ENCODE assay signal across 12 cellular contexts in genomic region chr15:30904812-30905211, GRCh38. TPM values are rescaled to one million over a fixed set of nuclear protein-coding genes. Genes with fewer than 3 reads are reported as not detected.
DNase-seq lines count a peak whose midpoint lies in the region; ATAC-seq, FAIRE-seq and TF ChIP-seq lines count a peak whose summit lies in the region.
"Had no signal": no experiment of that assay in that cellular context is flagged by ENCODE, and none has a peak within 500 bp of the region (broad histone marks: within the 10 kb centered on the region; RNA-seq: fewer than 3 reads in every experiment).

No MANE protein-coding gene starts in this region.

- no peak for DNase-seq in CD4-positive, CD25-positive, alpha-beta regulatory T cell
- DNase-seq in K562 (ENCODE audit: extremely low read depth in 1 of 4, low spot score in 3 of 4) (no peak), nephron progenitor cell (no peak), SHP77 (lab: John Stamatoyannopoulos, UW) (no peak), HAP-1 (ENCODE audit: low spot score in 2 of 2) (no peak), spleen (no peak)
- DNase-seq: anterior cingulate cortex, KBM-7, NCI-H526 treated with DMSO at 0.1 percent for 48 hours had no signal

- ATAC-seq in CD4-positive, CD25-positive, alpha-beta regulatory T cell (ENCODE audit: low read depth in 2 of 2) = no peak
- ATAC-seq in K562 (no peak), GM21529 (IDR thresholded peaks at IDR 0.05; ENCODE audit: unreplicated experiment) (no peak)

- intact Hi-C loops in K562 (cut with micrococcal nuclease) = loop anchor here (5.0 kb wide), 1 partner anchor 87 kb away; the partner anchor contains the start of gene MTMR10
- intact Hi-C loops in spleen (cut with DNase I; ENCODE audit: low total_unique reads) = no loop called here

- H3K9me3 Mint-ChIP-seq in CD4-positive, CD25-positive, alpha-beta regulatory T cell = peaks cover 0 to 1% (median 0%) of the 10 kb centered on the region in 7 donors
- peaks cover 10% of the 10 kb centered on the region for H3K9me3 Mint-ChIP-seq in nephron progenitor cell

- peak overlapping the region; percentile 97; the same call in 1 of the 2 replicates for H2AFZ ChIP-seq in K562 (ENCODE audit: low read depth, low read length)

- no peak overlapping the region for H3K27ac ChIP-seq in CD4-positive, CD25-positive, alpha-beta regulatory T cell (ENCODE audit: insufficient read depth, low read length, poor library complexity, severe bottlenecking)
- H3K27ac ChIP-seq in HUES48 (ENCODE audit: low read depth, low read length) (no peak overlapping the region), K562 (ENCODE audit: extremely low read depth, low read depth, low read length) (no peak overlapping the region; the same call in 2 of the 3 replicates), spleen (no peak overlapping the region)

- H3K4me1 Mint-ChIP-seq in CD4-positive, CD25-positive, alpha-beta regulatory T cell = peaks cover 21 to 55% (median 37%) of the 10 kb centered on the region in 4 donors
- peaks cover 39% of the 10 kb centered on the region for H3K4me1 Mint-ChIP-seq in nephron progenitor cell

- H4K20me1 ChIP-seq in K562 (replicated peaks; ENCODE audit: control insufficient read depth, insufficient read depth, low read length) = no peaks in the 10 kb centered on the region

- in situ Hi-C loops in K562 (cut with MboI) = no loop called here
- in situ Hi-C loops in HAP-1 (cut with MboI; ENCODE audit: low sequenced_read_pairs) = no loop called here

- no peak for TF ChIP-seq RAD21 in K562 (CRISPR knock-in tag; conservative IDR thresholded peaks at IDR 0.05 in 1 of 2, IDR thresholded peaks at IDR 0.05 in 1 of 2)

- H3K4me3 ChIP-seq in CD4-positive, CD25-positive, alpha-beta regulatory T cell (ENCODE audit: low read depth, low read length) = peak overlapping the region; percentile 90
- peak overlapping the region; percentile 87 for H3K4me3 ChIP-seq in HUES48 (ENCODE audit: low read depth, low read length)
- peak overlapping the region; percentile 58; the same call in 1 of the 2 replicates for H3K4me3 ChIP-seq in K562
- H3K4me3 ChIP-seq in HAP-1 = no peak overlapping the region
- peak overlapping the region in 2 of 8 donors; percentile 80 to 89 for H3K4me3 ChIP-seq in spleen

- H3K79me2 ChIP-seq in K562 (ENCODE audit: control insufficient read depth, insufficient read depth, low read length) = 0 out of 3 replicates have a peak, but pooled peaks cover 4% of the 10 kb centered on the region

- TF ChIP-seq CTCF in K562 (IDR thresholded peaks at IDR 0.05 in 2 of 3, conservative IDR thresholded peaks at IDR 0.05 in 1 of 3; ENCODE audit: insufficient read depth in 2 of 3, low read depth in 1 of 3, low read length in 3 of 3) = no peak
- no peak for TF ChIP-seq CTCF in nephron progenitor cell (IDR thresholded peaks at IDR 0.05)
- no peak for TF ChIP-seq CTCF in spleen (IDR thresholded peaks at IDR 0.05 in 8 of 11, conservative IDR thresholded peaks at IDR 0.05 in 3 of 11)

- FAIRE-seq in K562 (lab: Jason Lieb, UNC) = peak; percentile 71
- FAIRE-seq: TTC549 had no signal

- no peaks in the 10 kb centered on the region for H3K27me3 ChIP-seq in CD4-positive, CD25-positive, alpha-beta regulatory T cell (ENCODE audit: control insufficient read depth, insufficient read depth, low read length)
- H3K27me3 ChIP-seq in HUES48 (ENCODE audit: control insufficient read depth, insufficient read depth, low read length) = no peaks in the 10 kb centered on the region
- no peaks in the 10 kb centered on the region; a peak in 1 of 5 replicates for H3K27me3 ChIP-seq in K562 (ENCODE audit: control insufficient read depth in 2 of 2, insufficient read depth in 2 of 2, low read length in 2 of 2)
- H3K27me3 ChIP-seq in HAP-1 (ENCODE audit: low read depth) = no peaks in the 10 kb centered on the region
- no peaks in the 10 kb centered on the region for H3K27me3 ChIP-seq in spleen (replicated peaks in 1 of 7)

- peaks cover 26% of the 10 kb centered on the region for H3K36me3 Mint-ChIP-seq in CD4-positive, CD25-positive, alpha-beta regulatory T cell
- H3K36me3 Mint-ChIP-seq in nephron progenitor cell (ENCODE audit: low read depth) = peaks cover 36% of the 10 kb centered on the region

- H3K27ac Mint-ChIP-seq in CD4-positive, CD25-positive, alpha-beta regulatory T cell = peak overlapping the region in 2 of 3 donors; percentile 38 to 63
- no peak overlapping the region for H3K27ac Mint-ChIP-seq in nephron progenitor cell

- no peak overlapping the region for H3K9ac ChIP-seq in HUES48 (ENCODE audit: low read depth, low read length)
- H3K9ac ChIP-seq in K562 (ENCODE audit: insufficient read depth in 1 of 2, low read depth in 2 of 2, low read length in 2 of 2) = peak overlapping the region in 1 of 2 experiments; percentile 75; a peak in 2 of 4 replicates

- H3K27me3 Mint-ChIP-seq in CD4-positive, CD25-positive, alpha-beta regulatory T cell = peaks cover 4% of the 10 kb centered on the region
- peaks cover 4% of the 10 kb centered on the region for H3K27me3 Mint-ChIP-seq in nephron progenitor cell (ENCODE audit: low read depth, poor library complexity)

- WGBS in K562 (ENCODE audit: insufficient coverage, low coverage, missing lambda C conversion rate) = 35% methylated on average over 5 of the region's 5 CpGs
- WGBS in spleen, 5 donors = 93 to 98% (median 95%) methylated on average over 5 of the region's 5 CpGs

- peak overlapping the region; percentile 92 to 99 (median 98) for H3K4me3 Mint-ChIP-seq in CD4-positive, CD25-positive, alpha-beta regulatory T cell
- H3K4me3 Mint-ChIP-seq in nephron progenitor cell = peak overlapping the region; percentile 90

- POLR2A ChIA-PET in K562 (lab: Yijun Ruan, JAX) = interaction anchor here (1.2 kb wide), 1 partner anchor 9 kb away, joined by 4 read pairs; no protein-coding TSS in a partner anchor

- H3K4me2 ChIP-seq in K562 (ENCODE audit: insufficient read depth, low read length) = peak overlapping the region; percentile 86; the same call in 1 of the 2 replicates

- no peaks in the 10 kb centered on the region for H3K9me3 ChIP-seq in CD4-positive, CD25-positive, alpha-beta regulatory T cell (ENCODE audit: control insufficient read depth in 2 of 2, low read length in 2 of 2)
- no peaks in the 10 kb centered on the region for H3K9me3 ChIP-seq in HUES48 (ENCODE audit: control insufficient read depth, insufficient read depth, low read length)
- 0 out of 2 replicates have a peak, but pooled peaks cover 2% of the 10 kb centered on the region for H3K9me3 ChIP-seq in K562 (replicated peaks; ENCODE audit: control insufficient read depth, insufficient read depth, low read depth, low read length)
- H3K9me3 ChIP-seq in HAP-1 = no peaks in the 10 kb centered on the region; the same call in 1 of the 2 replicates
- no peaks in the 10 kb centered on the region for H3K9me3 ChIP-seq in spleen

- TF ChIP-seq EP300 in K562 (IDR thresholded peaks at IDR 0.05; ENCODE audit: low read length) = no peak

- CTCF ChIA-PET in K562 (lab: Yijun Ruan, JAX; ENCODE audit: low intra/inter-chr PET ratio) = no interaction called here

- H3K4me1 ChIP-seq in CD4-positive, CD25-positive, alpha-beta regulatory T cell (ENCODE audit: control insufficient read depth, insufficient read depth, low read length, poor library complexity, severe bottlenecking) = peaks cover 11% of the 10 kb centered on the region
- peaks cover 5% of the 10 kb centered on the region for H3K4me1 ChIP-seq in HUES48 (ENCODE audit: control insufficient read depth, insufficient read depth, low read length)
- peaks cover 5 to 9% of the 10 kb centered on the region in 2 experiments; a peak in 3 of 5 replicates for H3K4me1 ChIP-seq in K562 (replicated peaks in 1 of 2; ENCODE audit: control insufficient read depth in 2 of 2, insufficient read depth in 2 of 2, low read length in 2 of 2)
- peaks cover 7% of the 10 kb centered on the region; the same call in 1 of the 2 replicates for H3K4me1 ChIP-seq in HAP-1
- H3K4me1 ChIP-seq in spleen = peaks cover 0 to 41% (median 21%) of the 10 kb centered on the region in 6 donors

- H3K9me1 ChIP-seq in K562 (ENCODE audit: control insufficient read depth, insufficient read depth, low read length) = no peaks in the 10 kb centered on the region

- no TSS peak for BruUV-seq in K562 (replicated peaks; lab: Mats Ljungman, UMichigan)

- H3K36me3 ChIP-seq in CD4-positive, CD25-positive, alpha-beta regulatory T cell (ENCODE audit: control insufficient read depth, insufficient read depth, low read length) = peaks cover 6% of the 10 kb centered on the region
- H3K36me3 ChIP-seq in HUES48 (ENCODE audit: control insufficient read depth, insufficient read depth, low read length) = peaks cover 13% of the 10 kb centered on the region
- H3K36me3 ChIP-seq in K562 (ENCODE audit: control insufficient read depth, insufficient read depth, low read length) = peaks cover 22% of the 10 kb centered on the region; the same call in 2 of the 3 replicates
- peaks cover 13% of the 10 kb centered on the region for H3K36me3 ChIP-seq in HAP-1 (replicated peaks)
- peaks cover 0 to 19% (median 9%) of the 10 kb centered on the region in 6 donors for H3K36me3 ChIP-seq in spleen

- TF ChIP-seq POLR2A in K562 (conservative IDR thresholded peaks at IDR 0.05) = no peak
- no peak for TF ChIP-seq POLR2A in spleen (IDR thresholded peaks at IDR 0.05)

RNA-seq across cellular contexts. Expression of gene FAN1, which starts 1.1 kb away (rescaled TPM):
- 10.6 TPM for total RNA-seq in CD4-positive, CD25-positive, alpha-beta regulatory T cell
- polyA plus RNA-seq in CD4-positive, CD25-positive, alpha-beta regulatory T cell = 1 to 10 TPM; 2.4 to 6.0 (median 4.1) TPM
- total RNA-seq in K562 (2011; cell fraction: chromatin; rRNA removed; ENCODE audit: low replicate concordance) = 19.0 and 55.4 TPM in 2 replicates
- total RNA-seq in K562 (2011; cell fraction: nucleolus; rRNA removed) = 12.1 and 12.3 TPM in 2 replicates
- total RNA-seq in K562 (2011; cell fraction: nucleoplasm; rRNA removed) = 18.8 and 20.2 TPM in 2 replicates
- total RNA-seq in K562 (2014; rRNA removed) = 8.7 and 9.8 TPM in 2 replicates
- total RNA-seq in K562 (2014; rRNA removed; fragmentation: Illumina TruSeq; extraction: Trizol) = 14.3 and 14.6 TPM in 2 replicates
- total RNA-seq in K562 (2015; rRNA removed; fragmentation: Illumina TruSeq; extraction: Trizol) = 12.3 and 12.7 TPM in 2 replicates
- 12.6 and 13.4 TPM in 2 replicates for total RNA-seq in K562 (2021)
- 16.8 and 19.1 TPM in 2 replicates for polyA plus RNA-seq in K562 (2011; rRNA removed)
- 5.2 and 8.0 TPM in 2 replicates for polyA plus RNA-seq in K562 (2011; cell fraction: cytosol; rRNA removed)
- polyA plus RNA-seq in K562 (2011; cell fraction: nucleus; rRNA removed) = 42.7 and 55.3 TPM in 2 replicates
- polyA plus RNA-seq in K562 (2012) = 9.6 and 13.0 TPM in 2 replicates
- polyA plus RNA-seq in K562 (2014; fragmentation: Illumina TruSeq; extraction: Trizol) = 11.5 and 11.8 TPM in 2 replicates
- 1 to 10 TPM; 1.5 to 2.0 TPM for polyA plus RNA-seq in K562 (2014; fragmentation: Nextera tagmentation; extraction: Ambion mirVana)
- polyA plus RNA-seq in K562 (2014; rRNA removed) = 12.0 and 13.6 TPM in 2 replicates
- polyA minus RNA-seq in K562 (2011; rRNA and poly(A)+ RNA removed) = 15.4 and 20.4 TPM in 2 replicates
- polyA minus RNA-seq in K562 (2011; cell fraction: cytosol; rRNA and poly(A)+ RNA removed) = 4.7 and 7.0 TPM in 2 replicates
- 14.7 and 34.9 TPM in 2 replicates for polyA minus RNA-seq in K562 (2011; cell fraction: nucleus; rRNA and poly(A)+ RNA removed)
- total RNA-seq in spleen = 10 to 100 TPM in 6 of 7 donors, 1 to 10 TPM in 1; 7.6 to 22.1 (median 12.7) TPM
- 10 to 100 TPM in 1 of 3 donors, 1 to 10 TPM in 2; 6.5 to 13.3 (median 8.9) TPM for polyA plus RNA-seq in spleen
